In genomic region chr18:47997338-47997780, GRCh38 we compare ENCODE assay signal across 9 cellular contexts.
A peak's percentile ranks its signal among the peaks of the same experiment; 100 is the strongest.
DNase-seq lines count a peak whose midpoint lies in the region; FAIRE-seq and TF ChIP-seq lines count a peak whose summit lies in the region.
"Had no signal": no experiment of that assay in that cellular context is flagged by ENCODE, and none has a peak within 500 bp of the region (broad histone marks: within the 10 kb centered on the region; RNA-seq: fewer than 3 reads in every experiment).

No MANE protein-coding gene starts in this region.

- H3K4me2 ChIP-seq in OCI-LY7 (ENCODE audit: low read length): no peak overlapping the region

- TF ChIP-seq POLR2A in GM12892 (IDR thresholded peaks at IDR 0.05; ENCODE audit: low read depth, low read length): no peak

- BruUV-seq in OCI-LY7 (replicated peaks; lab: Mats Ljungman, UMichigan): no TSS peak

- DNase-seq in NCI-H1417 (lab: John Stamatoyannopoulos, UW): peak in 2 of 3 experiments; percentile 5 to 23
- DNase-seq in NCI-H1417 treated with DMSO at 0.1 percent for 48 hours (lab: John Stamatoyannopoulos, UW): no peak
- peak; percentile 6 for DNase-seq in OCI-LY7 (ENCODE audit: low spot score)
- DNase-seq in choroid plexus epithelial cell (ENCODE audit: low read depth): peak; percentile 10
- peak; percentile 21 for DNase-seq in stimulated activated CD4-positive, alpha-beta T cell treated with anti-CD3 and anti-CD28 coated beads, Interleukin-12 subunit alpha, Interleukin-12 subunit beta, amount 100 ng/mL, for 4 hours
- DNase-seq in coronary artery (ENCODE audit: low spot score): no peak
- no peak for DNase-seq in HPDE6-E6E7 (ENCODE audit: extremely low spot score)
- DNase-seq in GM12892 (ENCODE audit: insufficient read length): no peak
- DNase-seq: stimulated activated naive B cell treated with anti-CD40 and anti-IgM and Interleukin-4, amounts not matched to agents 10 μg/mL and 1 μg/mL and 100 μg/mL, for 72 hours had no signal

- FAIRE-seq in GM12892 (lab: Jason Lieb, UNC): no peak

- CTCF ChIA-PET in OCI-LY7 (lab: Charles Lee; ENCODE audit: unreplicated experiment): interaction anchor here (0.8 kb wide), 1 partner anchor 26 kb away, joined by 3 read pairs; no protein-coding TSS in a partner anchor

- H3K9me2 ChIP-seq in OCI-LY7 (ENCODE audit: insufficient read depth, low read length): no peaks in the 10 kb centered on the region

- H3K9me3 ChIP-seq in OCI-LY7 (ENCODE audit: low read length): no peaks in the 10 kb centered on the region

- no peaks in the 10 kb centered on the region for H3K36me3 ChIP-seq in OCI-LY7 (ENCODE audit: insufficient read depth, low read length)

- intact Hi-C loops in OCI-LY7 (cut with micrococcal nuclease; ENCODE audit: unreplicated experiment): no loop called here

- POLR2A ChIA-PET in OCI-LY7 (lab: Charles Lee): no interaction called here

- H3K4me1 ChIP-seq in OCI-LY7 (ENCODE audit: insufficient read depth, low read length, poor library complexity, severe bottlenecking): no peaks in the 10 kb centered on the region

- no peaks in the 10 kb centered on the region for H3K79me2 ChIP-seq in OCI-LY7 (ENCODE audit: insufficient read depth, low read depth, low read length)

- H2AFZ ChIP-seq in OCI-LY7 (ENCODE audit: low read length): no peak overlapping the region

- no peak overlapping the region for H3K4me3 ChIP-seq in OCI-LY7 (ENCODE audit: low read depth, low read length, poor library complexity, severe bottlenecking)
- no peak overlapping the region for H3K4me3 ChIP-seq in choroid plexus epithelial cell (ENCODE audit: low read depth, low read length)
- no peak overlapping the region for H3K4me3 ChIP-seq in coronary artery

- peak; percentile 72 for TF ChIP-seq CTCF in OCI-LY7 (conservative IDR thresholded peaks at IDR 0.05; ENCODE audit: low read length)
- peak; percentile 62 for TF ChIP-seq CTCF in choroid plexus epithelial cell (conservative IDR thresholded peaks at IDR 0.05; ENCODE audit: low read depth, low read length)
- no peak for TF ChIP-seq CTCF in coronary artery (IDR thresholded peaks at IDR 0.05)

- H3K27ac ChIP-seq in OCI-LY7 (ENCODE audit: low read depth, low read length, poor library complexity, severe bottlenecking) (no peak overlapping the region), coronary artery (no peak overlapping the region)

- no peaks in the 10 kb centered on the region for H4K20me1 ChIP-seq in OCI-LY7 (ENCODE audit: insufficient read depth, low read length)

Comparison
In these comparisons a context has a peak if more than half of its experiments do, and no peak if none do; other contexts are left out.
1. DNase-seq: peak in NCI-H1417 (2 of 3), OCI-LY7 (single experiment), choroid plexus epithelial cell (single experiment) and stimulated activated CD4-positive, alpha-beta T cell treated with anti-CD3 and anti-CD28 coated beads, Interleukin-12 subunit alpha, Interleukin-12 subunit beta, amount 100 ng/mL, for 4 hours (single experiment); none in NCI-H1417 treated with DMSO at 0.1 percent for 48 hours (single experiment), coronary artery (single experiment), HPDE6-E6E7 (single experiment) and GM12892 (single experiment).